Comparison of ENCODE assay signal across 8 cellular contexts in the genomic region with DNA sequence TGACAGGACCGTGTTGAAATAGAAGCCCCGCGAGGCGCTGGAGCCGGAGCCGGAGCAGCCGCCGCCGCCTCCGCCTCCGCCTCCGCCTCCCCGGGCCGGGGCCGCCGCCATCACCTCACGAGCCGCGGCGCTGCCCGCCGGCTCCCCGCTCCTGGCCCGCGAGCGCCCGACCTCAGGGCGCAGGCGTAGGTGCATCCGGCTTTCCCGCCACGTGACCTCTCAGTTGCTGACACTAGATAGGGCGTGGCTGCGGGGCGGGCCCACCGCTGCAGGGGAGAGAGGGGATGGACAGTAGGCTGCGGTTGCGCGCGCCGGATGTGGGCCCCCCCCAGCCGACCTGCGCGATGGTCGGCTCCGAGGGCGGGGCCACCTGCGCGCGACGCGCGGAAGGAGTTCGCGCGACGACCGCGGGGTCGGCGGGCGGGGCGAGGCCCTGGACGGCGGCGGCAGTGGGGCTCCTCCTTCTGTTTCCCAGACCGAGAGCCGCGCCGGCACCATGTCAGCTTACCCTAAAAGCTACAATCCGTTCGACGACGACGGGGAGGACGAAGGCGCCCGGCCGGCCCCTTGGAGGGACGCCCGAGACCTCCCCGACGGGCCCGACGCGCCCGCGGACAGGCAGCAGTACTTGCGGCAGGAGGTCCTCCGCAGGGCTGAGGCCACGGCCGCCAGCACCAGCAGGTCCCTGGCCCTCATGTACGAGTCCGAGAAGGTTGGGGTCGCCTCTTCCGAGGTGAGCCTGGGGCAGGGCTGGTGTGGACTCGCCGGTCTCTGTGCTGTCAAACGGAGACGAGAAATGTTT. TPM values are rescaled to one million over a fixed set of nuclear protein-coding genes. Genes with fewer than 3 reads are reported as not detected.
DNase-seq lines count a peak whose midpoint lies in the region; ATAC-seq and TF ChIP-seq lines count a peak whose summit lies in the region.

A gene (minus strand): TSS at position 197 of the 802 bp plus-strand sequence. CDS start 86 bp downstream, at position 111.
A gene (plus strand): TSS at position 393 of the 802 bp plus-strand sequence. CDS start 104 bp downstream, at position 497.

- no peaks in the 10 kb centered on the region for H3K9me3 Mint-ChIP-seq in activated CD4-positive, alpha-beta T cell treated with anti-CD3 and anti-CD28 coated beads, Interleukin-2, amount 10 ng/mL, durations not matched to agents 24 days and 14 days

- H3K36me3 Mint-ChIP-seq in activated CD4-positive, alpha-beta T cell treated with anti-CD3 and anti-CD28 coated beads, Interleukin-2, amount 10 ng/mL, durations not matched to agents 24 days and 14 days (ENCODE audit: low read depth), result peaks cover 7% of the 10 kb centered on the region

- H3K9me3 ChIP-seq in colonic mucosa, result no peaks in the 10 kb centered on the region

- peak within 1 kb of the TSS; percentile 87 for H3K4me3 Mint-ChIP-seq in activated CD4-positive, alpha-beta T cell treated with anti-CD3 and anti-CD28 coated beads, Interleukin-2, amount 10 ng/mL, durations not matched to agents 24 days and 14 days

- H3K9ac ChIP-seq in colonic mucosa (ENCODE audit: low read depth in 2 of 2, low read length in 2 of 2), result peak within 1 kb of the TSS; percentile 89 to 94

- peaks cover 36% of the 10 kb centered on the region for H3K4me1 Mint-ChIP-seq in activated CD4-positive, alpha-beta T cell treated with anti-CD3 and anti-CD28 coated beads, Interleukin-2, amount 10 ng/mL, durations not matched to agents 24 days and 14 days

- H3K4me3 ChIP-seq in BJ (ENCODE audit: low read depth, low read length) (peak within 1 kb of the TSS; percentile 87), colonic mucosa (peak within 1 kb of the TSS; percentile 96)

- H3K27ac ChIP-seq in colonic mucosa, result peak within 1 kb of the TSS; percentile 80
- H3K27ac ChIP-seq in layer of hippocampus (ENCODE audit: low read depth, low read length), result peak within 1 kb of the TSS; percentile 88

- H3K27me3 Mint-ChIP-seq in activated CD4-positive, alpha-beta T cell treated with anti-CD3 and anti-CD28 coated beads, Interleukin-2, amount 10 ng/mL, durations not matched to agents 24 days and 14 days, result no peaks in the 10 kb centered on the region

- peak within 1 kb of the TSS; percentile 84 for H3K27ac Mint-ChIP-seq in activated CD4-positive, alpha-beta T cell treated with anti-CD3 and anti-CD28 coated beads, Interleukin-2, amount 10 ng/mL, durations not matched to agents 24 days and 14 days

- CTCF ChIA-PET in BJ (lab: Yijun Ruan, JAX), result no interaction called here

- TF ChIP-seq CTCF in BJ (IDR thresholded peaks at IDR 0.05; ENCODE audit: insufficient read depth, low read depth, low read length) (no peak), colonic mucosa (IDR thresholded peaks at IDR 0.05) (no peak)

- POLR2A ChIA-PET in BJ (lab: Charles Lee), result no interaction called here

- H3K4me1 ChIP-seq in colonic mucosa, result peaks cover 9% of the 10 kb centered on the region

- DNase-seq in BJ (ENCODE audit: low read depth) (peak; percentile 74), NCI-H526 (lab: John Stamatoyannopoulos, UW) (peak; percentile 90 to 96), colonic mucosa (peak; percentile 99)
- DNase-seq in activated CD4-positive, alpha-beta T cell treated with anti-CD3 and anti-CD28 coated beads, Interleukin-2, amount 10 ng/mL, durations not matched to agents 24 days and 14 days, result peak; percentile 99
- DNase-seq in stimulated activated CD4-positive, alpha-beta T cell treated with anti-CD3 and anti-CD28 coated beads, Interleukin-1b, Interleukin-23, amount 100 ng/mL, for 24 hours (ENCODE audit: low read depth in 4 of 4, low spot score in 1 of 4), result peak; percentile 93 to 99 (median 94)

- no peaks in the 10 kb centered on the region for H3K36me3 ChIP-seq in BJ (ENCODE audit: control insufficient read depth, insufficient read depth, low read length)
- H3K36me3 ChIP-seq in colonic mucosa, result no peaks in the 10 kb centered on the region

- no peaks in the 10 kb centered on the region for H3K27me3 ChIP-seq in BJ (ENCODE audit: control insufficient read depth, insufficient read depth, low read length)
- H3K27me3 ChIP-seq in colonic mucosa, result no peaks in the 10 kb centered on the region
- H3K27me3 ChIP-seq in layer of hippocampus (ENCODE audit: control insufficient read depth, insufficient read depth, low read length), result no peaks in the 10 kb centered on the region

- peak; percentile 95 for ATAC-seq in GM19324 (IDR thresholded peaks at IDR 0.05; ENCODE audit: low FRiP score, unreplicated experiment)
- peak; percentile 86 for ATAC-seq in HG03460 (IDR thresholded peaks at IDR 0.05; ENCODE audit: unreplicated experiment)

- intact Hi-C loops in activated CD4-positive, alpha-beta T cell treated with anti-CD3 and anti-CD28 coated beads, Interleukin-2, amount 10 ng/mL, durations not matched to agents 24 days and 14 days (cut with micrococcal nuclease), result loop anchor here (1.0 kb wide), 2 partner anchors 58 to 143 kb away; a partner anchor contains a TSS
- intact Hi-C loops in colonic mucosa (cut with DNase I), result no loop called here

RNA-seq across cellular contexts. Expression of the first gene that starts in this region (rescaled TPM):
- 23.7 and 34.2 TPM in 2 replicates for polyA plus RNA-seq in BJ (2011; rRNA removed)
- polyA minus RNA-seq in BJ (2011; rRNA and poly(A)+ RNA removed), result 46.6 and 52.1 TPM in 2 replicates
- 78.4 and 83.8 TPM in 2 replicates for total RNA-seq in activated CD4-positive, alpha-beta T cell treated with anti-CD3 and anti-CD28 coated beads, Interleukin-2, amount 10 ng/mL, durations not matched to agents 24 days and 14 days
- total RNA-seq in colonic mucosa, result 10 to 100 TPM; 69.4 to 86.8 TPM

RNA-seq across cellular contexts. Expression of the second gene that starts in this region (rescaled TPM):
- 34.6 and 41.9 TPM in 2 replicates for polyA plus RNA-seq in BJ (2011; rRNA removed)
- polyA minus RNA-seq in BJ (2011; rRNA and poly(A)+ RNA removed), result 11.4 and 12.6 TPM in 2 replicates
- 24.3 and 25.8 TPM in 2 replicates for total RNA-seq in activated CD4-positive, alpha-beta T cell treated with anti-CD3 and anti-CD28 coated beads, Interleukin-2, amount 10 ng/mL, durations not matched to agents 24 days and 14 days
- total RNA-seq in colonic mucosa, result 10 to 100 TPM; 25.3 to 39.0 TPM

Comparison
In these comparisons a context has a peak if more than half of its experiments do, and no peak if none do; other contexts are left out.
1. Peak in every context shown above with its lines: DNase-seq, ATAC-seq, H3K4me3 ChIP-seq and H3K27ac ChIP-seq.